In genomic region chr4:40909363-40909876, GRCh38 we compare ENCODE assay signal across 1 cellular context.
TF ChIP-seq lines count a peak whose summit lies in the region.

No MANE protein-coding gene starts in this region.

TF ChIP-seq in IMR-90, 13 proteins besides CTCF, POLR2A, EP300 and RAD21 (continued from another document):
- TF ChIP-seq USF2 (IDR thresholded peaks at IDR 0.05; ENCODE audit: low read depth, low read length) = no peak
TF ChIP-seq in IMR-90: peak in this region for 3.
